8 cellular contexts compared by ENCODE assay signal in the genomic region with DNA sequence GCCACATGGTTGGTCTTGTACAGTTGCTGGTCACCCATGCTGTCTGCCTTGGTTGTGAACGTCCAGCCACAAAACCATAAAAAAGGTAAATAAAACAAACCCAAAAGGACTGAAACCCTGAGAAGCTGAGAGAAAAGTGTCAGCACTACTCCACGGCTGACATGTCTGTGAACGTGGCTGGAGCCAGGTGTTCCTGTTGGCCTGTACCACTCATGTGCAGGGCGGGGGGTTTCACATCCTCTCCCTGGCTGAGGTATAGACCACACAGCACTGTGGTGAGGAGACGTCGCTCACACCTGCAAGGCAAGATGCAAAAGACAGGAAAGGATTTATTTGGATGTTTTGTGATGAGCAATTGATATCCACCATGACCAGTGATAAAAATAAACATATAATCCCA. TPM values are rescaled to one million over a fixed set of nuclear protein-coding genes. Genes with fewer than 3 reads are reported as not detected.
DNase-seq lines count a peak whose midpoint lies in the region; ATAC-seq and TF ChIP-seq lines count a peak whose summit lies in the region.
"Had no signal": no experiment of that assay in that cellular context is flagged by ENCODE, and none has a peak within 500 bp of the region (broad histone marks: within the 10 kb centered on the region; RNA-seq: fewer than 3 reads in every experiment).

No MANE protein-coding gene starts in this region.

- no peak overlapping the region for H3K9ac ChIP-seq in endodermal cell (ENCODE audit: extremely low read depth, low read length, poor library complexity, severe bottlenecking)

- H3K27ac Mint-ChIP-seq in endodermal cell = no peak overlapping the region

- ATAC-seq in GM19043 (IDR thresholded peaks at IDR 0.05; ENCODE audit: low read depth, unreplicated experiment) = peak; percentile 90
- peak; percentile 67 for ATAC-seq in HG03565 (IDR thresholded peaks at IDR 0.05; ENCODE audit: unreplicated experiment)
- no peak for ATAC-seq in sciatic nerve

- no peak for TF ChIP-seq CTCF in HEK293 (tag by site-specific recombination; IDR thresholded peaks at IDR 0.05)
- no peak for TF ChIP-seq CTCF in left ventricle myocardium inferior (IDR thresholded peaks at IDR 0.05; ENCODE audit: borderline replicate concordance)
- no peak for TF ChIP-seq CTCF in endodermal cell (conservative IDR thresholded peaks at IDR 0.05)

- H3K27me3 ChIP-seq in left ventricle myocardium inferior (ENCODE audit: low read depth) (no peaks in the 10 kb centered on the region), endodermal cell (ENCODE audit: control insufficient read depth, insufficient read depth, low read length, poor library complexity, severe bottlenecking) (no peaks in the 10 kb centered on the region)

- 89 to 92% methylated on average over 4 to 6 of the region's 6 CpGs for WGBS in endodermal cell (ENCODE audit: insufficient coverage in 1 of 2, insufficient read length in 1 of 2), 2 experiments

- peak; percentile 17 for DNase-seq in sciatic nerve (ENCODE audit: low spot score)
- no peak for DNase-seq in left ventricle myocardium inferior
- no peak for DNase-seq in endodermal cell
- DNase-seq in COR-L47 (lab: John Stamatoyannopoulos, UW) = no peak
- DNase-seq: NCI-H2081 had no signal

- H3K27ac ChIP-seq in HEK293 (ENCODE audit: extremely low read depth, low read depth, low read length) (no peak overlapping the region), left ventricle myocardium inferior (replicated peaks) (no peak overlapping the region), endodermal cell (ENCODE audit: low read depth, low read length) (no peak overlapping the region)

- H3K36me3 ChIP-seq in HEK293 (ENCODE audit: control insufficient read depth in 2 of 2, insufficient read depth in 1 of 2, low read length in 2 of 2) (no peaks in the 10 kb centered on the region), left ventricle myocardium inferior (peaks cover 12% of the 10 kb centered on the region), endodermal cell (ENCODE audit: control insufficient read depth, insufficient read depth, low read length) (no peaks in the 10 kb centered on the region)

- no peaks in the 10 kb centered on the region for H3K9me3 Mint-ChIP-seq in endodermal cell

- intact Hi-C loops in sciatic nerve (cut with DNase I) (loop anchor here (5.0 kb wide), 1 partner anchor 1777 kb away; no protein-coding TSS in a partner anchor), left ventricle myocardium inferior (cut with micrococcal nuclease) (no loop called here)

- no peaks in the 10 kb centered on the region for H3K27me3 Mint-ChIP-seq in endodermal cell (ENCODE audit: insufficient read depth)

- no peaks in the 10 kb centered on the region for H3K4me1 ChIP-seq in HEK293 (ENCODE audit: control insufficient read depth, insufficient read depth, low read length)
- H3K4me1 ChIP-seq in left ventricle myocardium inferior = peaks cover 3% of the 10 kb centered on the region
- H3K4me1 ChIP-seq in endodermal cell (ENCODE audit: control insufficient read depth, insufficient read depth, low read length) = peaks cover 3% of the 10 kb centered on the region

- no peaks in the 10 kb centered on the region for H3K36me3 Mint-ChIP-seq in endodermal cell (ENCODE audit: low read depth)

- H3K4me1 Mint-ChIP-seq in endodermal cell = peaks cover 5% of the 10 kb centered on the region

- H3K4me3 ChIP-seq in HEK293 (ENCODE audit: low read depth, low read length) (no peak overlapping the region), left ventricle myocardium inferior (no peak overlapping the region), endodermal cell (ENCODE audit: low read length) (no peak overlapping the region)

- H3K4me3 Mint-ChIP-seq in endodermal cell = no peak overlapping the region

- CTCF ChIA-PET in HEK293 (lab: Yijun Ruan, JAX) = interaction anchor here (0.6 to 1.0 kb wide), 3 partner anchors 119 to 278 kb away, joined by 3 to 4 read pairs (median 3); no protein-coding TSS in a partner anchor

- H3K9me3 ChIP-seq in HEK293 (ENCODE audit: control insufficient read depth, insufficient read depth, low read depth, low read length) = no peaks in the 10 kb centered on the region
- no peaks in the 10 kb centered on the region for H3K9me3 ChIP-seq in left ventricle myocardium inferior (replicated peaks)
- H3K9me3 ChIP-seq in endodermal cell (ENCODE audit: control insufficient read depth, low read length) = no peaks in the 10 kb centered on the region

- POLR2A ChIA-PET in HEK293 (lab: Yijun Ruan, JAX) = no interaction called here

TF ChIP-seq in HEK293, 187 proteins besides CTCF, POLR2A, EP300 and RAD21:
- 0 out of 2 replicates have a peak, but pooled peaks have one; percentile 27 for TF ChIP-seq PRDM10 (tag by site-specific recombination; IDR thresholded peaks at IDR 0.05)
- no peak for TF ChIP-seq ZNF16 (tag by site-specific recombination; IDR thresholded peaks at IDR 0.05; ENCODE audit: low read depth)

RNA-seq across cellular contexts. Expression of gene MRPS10, which starts 51.9 kb away (rescaled TPM):
- total RNA-seq in sciatic nerve = 23.0 TPM
- 64.3 TPM for total RNA-seq in left ventricle myocardium inferior
- total RNA-seq in endodermal cell = 10 to 100 TPM; 33.4 to 39.6 TPM
- 24.1 TPM for polyA plus RNA-seq in endodermal cell (2013, experiment 1 of 2)
- 24.6 TPM for polyA plus RNA-seq in endodermal cell (2013, experiment 2 of 2)
